In genomic region chrX:47366051-47366722, GRCh38 we compare ENCODE assay signal across 8 cellular contexts. TPM values are rescaled to one million over a fixed set of nuclear protein-coding genes. Genes with fewer than 3 reads are reported as not detected.
DNase-seq lines count a peak whose midpoint lies in the region; ATAC-seq, FAIRE-seq and TF ChIP-seq lines count a peak whose summit lies in the region.

No MANE protein-coding gene starts in this region.

- H3K9me3 ChIP-seq in CD4-positive, CD25-positive, alpha-beta regulatory T cell (ENCODE audit: control insufficient read depth in 2 of 2, low read length in 2 of 2): no peaks in the 10 kb centered on the region
- H3K9me3 ChIP-seq in GM23248 (ENCODE audit: low read depth) (no peaks in the 10 kb centered on the region), small intestine (ENCODE audit: control insufficient read depth, low read depth) (no peaks in the 10 kb centered on the region)

- H3K27me3 Mint-ChIP-seq in CD4-positive, CD25-positive, alpha-beta regulatory T cell: no peaks in the 10 kb centered on the region

- peak overlapping the region; percentile 81 for H3K4me2 ChIP-seq in GM23248 (ENCODE audit: unreplicated experiment)

- H3K27ac Mint-ChIP-seq in CD4-positive, CD25-positive, alpha-beta regulatory T cell: peak overlapping the region; percentile 91 to 97 (median 95)

- H3K79me2 ChIP-seq in GM23248 (ENCODE audit: insufficient read depth): no peaks in the 10 kb centered on the region

- peak overlapping the region; percentile 97 for H2AFZ ChIP-seq in GM23248

- no peaks in the 10 kb centered on the region for H3K9me3 Mint-ChIP-seq in CD4-positive, CD25-positive, alpha-beta regulatory T cell

- H3K4me3 ChIP-seq in CD4-positive, CD25-positive, alpha-beta regulatory T cell (ENCODE audit: low read depth, low read length): peak overlapping the region; percentile 73
- H3K4me3 ChIP-seq in GM23248 (peak overlapping the region; percentile 75), small intestine (ENCODE audit: low read depth in 1 of 2, low read length in 2 of 2) (no peak overlapping the region)

- peak; percentile 88 to 89 for ATAC-seq in CD4-positive, CD25-positive, alpha-beta regulatory T cell (ENCODE audit: low read depth in 2 of 2)

- H3K27ac ChIP-seq in CD4-positive, CD25-positive, alpha-beta regulatory T cell (ENCODE audit: insufficient read depth, low read length, poor library complexity, severe bottlenecking): peak overlapping the region; percentile 76
- H3K27ac ChIP-seq in GM23248: no peak overlapping the region
- H3K27ac ChIP-seq in caudate nucleus (ENCODE audit: low read depth, low read length): peak overlapping the region; percentile 18
- H3K27ac ChIP-seq in small intestine (ENCODE audit: low read depth in 1 of 2, low read length in 1 of 2): peak overlapping the region in 1 of 2 donors; percentile 58

- H3K4me3 Mint-ChIP-seq in CD4-positive, CD25-positive, alpha-beta regulatory T cell: peak overlapping the region; percentile 91 to 94 (median 92)

- H3K36me3 Mint-ChIP-seq in CD4-positive, CD25-positive, alpha-beta regulatory T cell: no peaks in the 10 kb centered on the region

- in situ Hi-C loops in GM23248 (cut with MboI): no loop called here

- no peaks in the 10 kb centered on the region for H3K27me3 ChIP-seq in CD4-positive, CD25-positive, alpha-beta regulatory T cell (ENCODE audit: control insufficient read depth, insufficient read depth, low read length)
- H3K27me3 ChIP-seq in GM23248 (replicated peaks; ENCODE audit: insufficient read depth) (no peaks in the 10 kb centered on the region), small intestine (ENCODE audit: control insufficient read depth in 2 of 2, insufficient read depth in 2 of 2, low read length in 2 of 2) (no peaks in the 10 kb centered on the region)

- peak; percentile 53 to 86 (median 79) for DNase-seq in CD4-positive, CD25-positive, alpha-beta regulatory T cell
- DNase-seq in GM23248 (peak; percentile 80), NCI-H2029 (lab: John Stamatoyannopoulos, UW) (peak; percentile 81), caudate nucleus (lab: John Stamatoyannopoulos, UW) (peak in 59 of 61 donors; percentile 7 to 89 (median 64)), iPS-NIHi7 (ENCODE audit: extremely low spot score) (peak; percentile 69), small intestine (peak; percentile 42), H54 (ENCODE audit: insufficient read length, low spot score) (no peak)
- DNase-seq in activated CD4-positive, CD25-positive, alpha-beta regulatory T cell (lab: John Stamatoyannopoulos, UW): peak; percentile 22 to 29 (median 26)

- H3K4me1 ChIP-seq in CD4-positive, CD25-positive, alpha-beta regulatory T cell (ENCODE audit: control insufficient read depth, insufficient read depth, low read length, poor library complexity, severe bottlenecking): no peaks in the 10 kb centered on the region
- H3K4me1 ChIP-seq in GM23248 (ENCODE audit: insufficient read depth): peaks cover 3% of the 10 kb centered on the region; the same call in 1 of the 2 replicates
- H3K4me1 ChIP-seq in small intestine (ENCODE audit: control insufficient read depth in 2 of 2, insufficient read depth in 1 of 2, low read depth in 1 of 2, low read length in 1 of 2): no peaks in the 10 kb centered on the region

- H3K9ac ChIP-seq in GM23248: peak overlapping the region; percentile 29

- no peak for FAIRE-seq in small intestine (lab: Jason Lieb, UNC)
- no peak for FAIRE-seq in H54 (lab: Jason Lieb, UNC)

- H3K36me3 ChIP-seq in CD4-positive, CD25-positive, alpha-beta regulatory T cell (ENCODE audit: control insufficient read depth, insufficient read depth, low read length): no peaks in the 10 kb centered on the region
- H3K36me3 ChIP-seq in GM23248 (ENCODE audit: low read depth) (no peaks in the 10 kb centered on the region), small intestine (ENCODE audit: control insufficient read depth in 2 of 2, insufficient read depth in 2 of 2, low read length in 2 of 2) (no peaks in the 10 kb centered on the region)

- no peak for TF ChIP-seq POLR2A in H54 (IDR thresholded peaks at IDR 0.05; ENCODE audit: low read depth, low read length)

- no peaks in the 10 kb centered on the region for H3F3A ChIP-seq in GM23248 (ENCODE audit: insufficient read depth)

- 9% methylated on average over 22 to 31 of the region's 31 CpGs for WGBS in GM23248 (ENCODE audit: low coverage in 1 of 2, low lambda C conversion rate in 2 of 2, missing lambda C conversion rate in 2 of 2), 2 experiments
- WGBS in small intestine, 3 donors: 5 to 40% (median 16%) methylated on average over 28 to 31 of the region's 31 CpGs

- no peaks in the 10 kb centered on the region for H4K20me1 ChIP-seq in GM23248 (ENCODE audit: insufficient read depth)

- no peaks in the 10 kb centered on the region for H3K9me2 ChIP-seq in GM23248 (ENCODE audit: insufficient read depth)

- H3K4me1 Mint-ChIP-seq in CD4-positive, CD25-positive, alpha-beta regulatory T cell: peaks cover 4 to 28% (median 14%) of the 10 kb centered on the region in 4 donors

RNA-seq across cellular contexts. Expression of gene ZNF157, which starts 4.2 kb away (rescaled TPM):
- 0.17 TPM for total RNA-seq in CD4-positive, CD25-positive, alpha-beta regulatory T cell
- polyA plus RNA-seq in CD4-positive, CD25-positive, alpha-beta regulatory T cell: under 1 TPM in 3 of 4 donors, not detected in 1; 0.17 to 0.91 (median 0.46) TPM
- not detected in 2 replicates for total RNA-seq in GM23248 (2014; rRNA removed; shearing (Covaris generic))
- polyA plus RNA-seq in GM23248 (2016; fragmentation: Nextera tagmentation; extraction: Ambion mirVana): not detected in 2 replicates
- under 1 TPM in 1 of 3 donors, not detected in 2; 0.04 TPM for polyA plus RNA-seq in small intestine

Comparison
In these comparisons a context has a peak if more than half of its experiments do, and no peak if none do; other contexts are left out.
1. H3K4me3 ChIP-seq: peak in CD4-positive, CD25-positive, alpha-beta regulatory T cell (single experiment) and GM23248 (single experiment); none in small intestine (0 of 2).